1 cellular context compared by ENCODE assay signal in the genomic region with DNA sequence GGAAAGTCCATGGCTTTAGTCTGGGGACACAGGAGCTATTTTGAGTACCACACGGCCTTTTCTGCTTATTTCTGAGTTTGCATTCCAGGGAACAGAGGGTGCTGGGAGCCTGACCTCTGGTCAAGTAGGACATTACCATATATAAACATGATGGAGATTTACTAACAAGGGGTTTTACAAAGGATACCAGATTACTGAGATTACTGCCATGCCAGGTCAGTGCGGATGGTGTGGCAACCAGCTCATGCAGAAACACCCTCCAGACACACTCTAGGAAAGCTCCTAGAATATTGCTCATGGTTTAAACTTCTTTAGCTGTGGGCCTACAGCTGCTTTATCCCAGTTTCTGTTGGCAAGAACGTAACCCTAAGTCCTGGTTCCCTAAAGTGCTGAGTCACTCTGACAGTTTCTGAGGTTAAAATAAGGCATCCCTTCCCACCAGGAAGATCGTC.
TF ChIP-seq lines count a peak whose summit lies in the region.

No MANE protein-coding gene starts in this region.

TF ChIP-seq in WTC11, 78 proteins besides CTCF, POLR2A, EP300 and RAD21 (continued from another document):
- TF ChIP-seq STAT6 (CRISPR knock-in tag; conservative IDR thresholded peaks at IDR 0.05; ENCODE audit: low read depth) (no peak), HMGA2 (CRISPR knock-in tag; IDR thresholded peaks at IDR 0.05) (no peak), CREM (CRISPR knock-in tag; IDR thresholded peaks at IDR 0.05) (no peak), NFATC4 (CRISPR knock-in tag; IDR thresholded peaks at IDR 0.05) (no peak), SMAD3 (CRISPR knock-in tag; IDR thresholded peaks at IDR 0.05; ENCODE audit: borderline replicate concordance) (no peak), ZNF219 (CRISPR knock-in tag; IDR thresholded peaks at IDR 0.05; ENCODE audit: borderline replicate concordance) (no peak), EMX1 (CRISPR knock-in tag; IDR thresholded peaks at IDR 0.05) (no peak), MYBL2 (CRISPR knock-in tag; IDR thresholded peaks at IDR 0.05) (no peak), KAT7 (CRISPR knock-in tag; IDR thresholded peaks at IDR 0.05; ENCODE audit: borderline replicate concordance) (no peak), ZNF263 (CRISPR knock-in tag; IDR thresholded peaks at IDR 0.05; ENCODE audit: low read depth) (no peak), ELF4 (CRISPR knock-in tag; IDR thresholded peaks at IDR 0.05; ENCODE audit: low read depth) (no peak), ATF1 (CRISPR knock-in tag; IDR thresholded peaks at IDR 0.05) (no peak), ZBTB21 (CRISPR knock-in tag; IDR thresholded peaks at IDR 0.05; ENCODE audit: borderline replicate concordance) (no peak), NR1H2 (CRISPR knock-in tag; IDR thresholded peaks at IDR 0.05) (no peak)
- TF ChIP-seq, protein P1, sequence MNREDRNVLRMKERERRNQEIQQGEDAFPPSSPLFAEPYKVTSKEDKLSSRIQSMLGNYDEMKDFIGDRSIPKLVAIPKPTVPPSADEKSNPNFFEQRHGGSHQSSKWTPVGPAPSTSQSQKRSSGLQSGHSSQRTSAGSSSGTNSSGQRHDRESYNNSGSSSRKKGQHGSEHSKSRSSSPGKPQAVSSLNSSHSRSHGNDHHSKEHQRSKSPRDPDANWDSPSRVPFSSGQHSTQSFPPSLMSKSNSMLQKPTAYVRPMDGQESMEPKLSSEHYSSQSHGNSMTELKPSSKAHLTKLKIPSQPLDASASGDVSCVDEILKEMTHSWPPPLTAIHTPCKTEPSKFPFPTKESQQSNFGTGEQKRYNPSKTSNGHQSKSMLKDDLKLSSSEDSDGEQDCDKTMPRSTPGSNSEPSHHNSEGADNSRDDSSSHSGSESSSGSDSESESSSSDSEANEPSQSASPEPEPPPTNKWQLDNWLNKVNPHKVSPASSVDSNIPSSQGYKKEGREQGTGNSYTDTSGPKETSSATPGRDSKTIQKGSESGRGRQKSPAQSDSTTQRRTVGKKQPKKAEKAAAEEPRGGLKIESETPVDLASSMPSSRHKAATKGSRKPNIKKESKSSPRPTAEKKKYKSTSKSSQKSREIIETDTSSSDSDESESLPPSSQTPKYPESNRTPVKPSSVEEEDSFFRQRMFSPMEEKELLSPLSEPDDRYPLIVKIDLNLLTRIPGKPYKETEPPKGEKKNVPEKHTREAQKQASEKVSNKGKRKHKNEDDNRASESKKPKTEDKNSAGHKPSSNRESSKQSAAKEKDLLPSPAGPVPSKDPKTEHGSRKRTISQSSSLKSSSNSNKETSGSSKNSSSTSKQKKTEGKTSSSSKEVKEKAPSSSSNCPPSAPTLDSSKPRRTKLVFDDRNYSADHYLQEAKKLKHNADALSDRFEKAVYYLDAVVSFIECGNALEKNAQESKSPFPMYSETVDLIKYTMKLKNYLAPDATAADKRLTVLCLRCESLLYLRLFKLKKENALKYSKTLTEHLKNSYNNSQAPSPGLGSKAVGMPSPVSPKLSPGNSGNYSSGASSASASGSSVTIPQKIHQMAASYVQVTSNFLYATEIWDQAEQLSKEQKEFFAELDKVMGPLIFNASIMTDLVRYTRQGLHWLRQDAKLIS (CRISPR knock-in tag; IDR thresholded peaks at IDR 0.05; ENCODE audit: borderline replicate concordance) = no peak
- TF ChIP-seq, protein P2, sequence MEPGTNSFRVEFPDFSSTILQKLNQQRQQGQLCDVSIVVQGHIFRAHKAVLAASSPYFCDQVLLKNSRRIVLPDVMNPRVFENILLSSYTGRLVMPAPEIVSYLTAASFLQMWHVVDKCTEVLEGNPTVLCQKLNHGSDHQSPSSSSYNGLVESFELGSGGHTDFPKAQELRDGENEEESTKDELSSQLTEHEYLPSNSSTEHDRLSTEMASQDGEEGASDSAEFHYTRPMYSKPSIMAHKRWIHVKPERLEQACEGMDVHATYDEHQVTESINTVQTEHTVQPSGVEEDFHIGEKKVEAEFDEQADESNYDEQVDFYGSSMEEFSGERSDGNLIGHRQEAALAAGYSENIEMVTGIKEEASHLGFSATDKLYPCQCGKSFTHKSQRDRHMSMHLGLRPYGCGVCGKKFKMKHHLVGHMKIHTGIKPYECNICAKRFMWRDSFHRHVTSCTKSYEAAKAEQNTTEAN (CRISPR knock-in tag; IDR thresholded peaks at IDR 0.05) = no peak
- TF ChIP-seq, protein P3, sequence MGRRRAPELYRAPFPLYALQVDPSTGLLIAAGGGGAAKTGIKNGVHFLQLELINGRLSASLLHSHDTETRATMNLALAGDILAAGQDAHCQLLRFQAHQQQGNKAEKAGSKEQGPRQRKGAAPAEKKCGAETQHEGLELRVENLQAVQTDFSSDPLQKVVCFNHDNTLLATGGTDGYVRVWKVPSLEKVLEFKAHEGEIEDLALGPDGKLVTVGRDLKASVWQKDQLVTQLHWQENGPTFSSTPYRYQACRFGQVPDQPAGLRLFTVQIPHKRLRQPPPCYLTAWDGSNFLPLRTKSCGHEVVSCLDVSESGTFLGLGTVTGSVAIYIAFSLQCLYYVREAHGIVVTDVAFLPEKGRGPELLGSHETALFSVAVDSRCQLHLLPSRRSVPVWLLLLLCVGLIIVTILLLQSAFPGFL (CRISPR knock-in tag; IDR thresholded peaks at IDR 0.05; ENCODE audit: borderline replicate concordance) = no peak
